ENCODE assay signal across 11 cellular contexts in the genomic region with DNA sequence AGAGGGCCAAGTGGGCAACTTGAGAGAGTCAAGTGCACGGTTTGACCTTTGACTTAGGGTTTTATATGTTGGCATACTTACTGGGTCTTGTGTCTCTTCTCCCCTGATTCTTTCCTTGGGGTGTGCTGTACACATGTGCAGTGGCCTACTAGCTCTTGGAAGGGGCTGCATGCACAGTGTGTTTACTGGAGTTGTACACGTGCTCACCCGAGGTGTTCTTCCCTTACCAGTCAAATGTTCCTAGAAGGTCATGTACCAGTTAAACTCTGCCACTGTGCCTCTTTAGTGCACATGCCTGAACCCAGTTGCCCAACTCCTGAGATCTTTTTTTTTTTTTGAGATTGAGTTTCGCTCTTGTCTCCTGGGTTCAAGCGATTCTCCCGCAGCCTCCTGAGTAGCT. TPM values are rescaled to one million over a fixed set of nuclear protein-coding genes. Genes with fewer than 3 reads are reported as not detected.
"Had no signal": no experiment of that assay in that cellular context is flagged by ENCODE, and none has a peak within 500 bp of the region (broad histone marks: within the 10 kb centered on the region; RNA-seq: fewer than 3 reads in every experiment).

No MANE protein-coding gene starts in this region.

- H3K4me1 ChIP-seq: HAP-1 had no signal

- H3K36me3 ChIP-seq: HAP-1 had no signal

- H3K9me3 ChIP-seq: HAP-1 had no signal

- H3K9ac ChIP-seq: GM23248, KMS-11 had no signal

- DNase-seq: GM23248, GOT3, H7, HFFc6, KBM-7 had no signal

- H3K27ac ChIP-seq: GM23248, HL-60, KMS-11 had no signal

- H2AFZ ChIP-seq: GM23248 had no signal

- H3K4me3 ChIP-seq: GM23248, HAP-1 had no signal

- H3K4me2 ChIP-seq: KMS-11 had no signal

- ATAC-seq: HCT116 had no signal

RNA-seq across cellular contexts. Expression of gene GPR33, which starts 21.3 kb away (rescaled TPM):
- total RNA-seq: GM23248, H4, H7, HFFc6, HT1080 had no signal
- polyA plus RNA-seq: GM23248 had no signal
